29 cellular contexts compared by ENCODE assay signal in genomic region chr11:28615542-28615941, GRCh38.
DNase-seq lines count a peak whose midpoint lies in the region; TF ChIP-seq lines count a peak whose summit lies in the region.
"Had no signal": no experiment of that assay in that cellular context is flagged by ENCODE, and none has a peak within 500 bp of the region (broad histone marks: within the 10 kb centered on the region; RNA-seq: fewer than 3 reads in every experiment).

No MANE protein-coding gene starts in this region.

- intact Hi-C loops in dorsolateral prefrontal cortex (cut with DNase I) = no loop called here

- no peak for TF ChIP-seq CTCF in dorsolateral prefrontal cortex (IDR thresholded peaks at IDR 0.05 in 54 of 56, conservative IDR thresholded peaks at IDR 0.05 in 2 of 56; ENCODE audit: low read depth in 1 of 56, partially characterized antibody in 56 of 56)

- peaks cover 0 to 3% (median 0%) of the 10 kb centered on the region in 45 donors for H3K27me3 ChIP-seq in dorsolateral prefrontal cortex
- H3K27me3 ChIP-seq: gastroesophageal sphincter, ovary, right atrium auricular region, thyroid gland had no signal

- H3K27ac ChIP-seq in dorsolateral prefrontal cortex = no peak overlapping the region
- H3K27ac ChIP-seq: gastroesophageal sphincter, ovary, right atrium auricular region, thyroid gland had no signal

- H3K4me3 ChIP-seq in dorsolateral prefrontal cortex = no peak overlapping the region
- H3K4me3 ChIP-seq: gastroesophageal sphincter, lung, mucosa of descending colon, ovary, right atrium auricular region, thyroid gland had no signal

- DNase-seq in M059J (ENCODE audit: low read depth) (peak; percentile 14), astrocyte of the hippocampus (ENCODE audit: low read depth, low spot score) (peak; percentile 56), iris pigment epithelial cell (ENCODE audit: low read depth) (peak; percentile 54), smooth muscle cell of the brain vasculature (ENCODE audit: low read depth, low spot score) (peak; percentile 31), dorsolateral prefrontal cortex (no peak), GF-D8 (lab: John Stamatoyannopoulos, UW) (no peak), SKM-1 (lab: John Stamatoyannopoulos, UW; ENCODE audit: unreplicated experiment) (no peak)
- DNase-seq: activated B cell treated with CpG ODN at 0.5 μM for 24 hours; activated CD4-positive, alpha-beta T cell treated with anti-CD3 and anti-CD28 coated beads, Interleukin-2, amount 10 ng/mL, durations not matched to agents 7 days and 5 days; activated effector memory CD4-positive, alpha-beta T cell treated with Interleukin-2 at 50 U/mL for 16 hours; activated T-cell treated with anti-CD3 and anti-CD28 coated beads, Interleukin-2, amount 50 U/mL, for 1 hour; aorta; C1 segment of cervical spinal cord; COR-L47; DMS53; erythroblast; mucosa of descending colon; NCI-H146; NCI-H2107; NCI-H446 treated with DMSO at 0.1 percent for 48 hours; ovary; SIG-M5; stimulated activated CD4-positive, alpha-beta T cell treated with anti-CD3 and anti-CD28 coated beads, Interleukin-2, amount 100 ng/mL, for 48 hours; stimulated activated naive CD8-positive, alpha-beta T cell treated with anti-CD3 and anti-CD28 coated beads, Interleukin-15, amount 100 ng/mL, for 72 hours; T-cell; thyroid gland had no signal

Comparison
In these comparisons a context has a peak if more than half of its experiments do, and no peak if none do; other contexts are left out.
1. DNase-seq: peak in M059J (single experiment), astrocyte of the hippocampus (single experiment), iris pigment epithelial cell (single experiment) and smooth muscle cell of the brain vasculature (single experiment); none in dorsolateral prefrontal cortex (0 of 10), GF-D8 (single experiment) and SKM-1 (single experiment).